8 cellular contexts compared by ENCODE assay signal in the genomic region with DNA sequence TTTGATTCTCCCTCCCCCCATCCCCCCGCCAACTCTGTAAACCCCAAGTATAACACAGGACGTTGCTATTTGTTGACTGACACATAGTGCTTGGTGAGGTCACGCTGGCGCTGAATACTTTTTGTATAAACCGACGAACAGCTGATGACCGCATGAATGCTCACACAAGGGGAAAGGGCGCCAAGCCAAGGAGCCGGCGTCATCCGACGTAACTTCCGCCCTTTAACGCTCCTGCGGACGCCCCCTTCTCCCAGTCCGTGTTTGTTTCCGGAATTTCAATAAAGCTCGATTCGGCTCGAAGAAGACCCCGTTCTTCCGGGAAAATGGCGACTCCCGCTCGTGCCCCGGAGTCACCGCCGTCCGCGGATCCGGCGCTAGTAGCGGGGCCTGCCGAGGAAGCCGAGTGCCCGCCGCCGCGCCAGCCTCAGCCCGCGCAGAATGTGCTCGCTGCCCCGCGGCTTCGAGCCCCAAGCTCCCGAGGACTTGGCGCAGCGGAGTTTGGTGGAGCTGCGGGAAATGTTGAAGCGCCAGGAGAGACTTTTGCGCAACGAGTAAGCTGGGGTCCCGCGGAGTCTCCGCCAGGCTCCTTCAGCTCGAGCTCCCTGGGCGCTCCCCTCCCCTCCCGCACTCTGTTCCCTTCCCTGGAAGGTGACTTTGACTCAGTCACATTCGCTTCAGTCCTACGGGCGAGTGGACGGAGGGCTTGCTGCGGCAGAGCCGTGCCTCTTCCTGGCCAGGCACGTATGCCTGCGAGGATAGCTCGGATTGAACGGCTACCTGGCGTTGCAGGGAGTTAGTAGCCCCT. TPM values are rescaled to one million over a fixed set of nuclear protein-coding genes. Genes with fewer than 3 reads are reported as not detected.
DNase-seq lines count a peak whose midpoint lies in the region; ATAC-seq and TF ChIP-seq lines count a peak whose summit lies in the region.

TSS of gene POLR2M (plus strand) at position 310 of the 805 bp plus-strand sequence. CDS start at position 439, 129 bp downstream.

- no peaks in the 10 kb centered on the region for H3K27me3 ChIP-seq in DOHH2 (ENCODE audit: control insufficient read depth, low read length)
- peaks cover 8% of the 10 kb centered on the region for H3K27me3 ChIP-seq in GM23338 (ENCODE audit: insufficient read depth)
- H3K27me3 ChIP-seq in fibroblast of lung (ENCODE audit: control insufficient read depth, insufficient read depth, low read length): no peaks in the 10 kb centered on the region
- no peaks in the 10 kb centered on the region for H3K27me3 ChIP-seq in naive thymus-derived CD4-positive, alpha-beta T cell (ENCODE audit: control insufficient read depth in 2 of 2, insufficient read depth in 2 of 2, low read length in 2 of 2)

- peaks cover 18% of the 10 kb centered on the region for H3K27me3 Mint-ChIP-seq in GM23338 (ENCODE audit: insufficient read depth, low read depth, poor library complexity)
- H3K27me3 Mint-ChIP-seq in naive thymus-derived CD4-positive, alpha-beta T cell: peaks cover 0 to 3% (median 0%) of the 10 kb centered on the region in 5 donors
- H3K27me3 Mint-ChIP-seq in stimulated activated naive B cell treated with anti-CD40 and anti-IgM and Interleukin-4, amounts not matched to agents 10 μg/mL and 1 μg/mL and 100 μg/mL, for 72 hours: peaks cover 8% of the 10 kb centered on the region in 2 donors

- H3K9me2 ChIP-seq in DOHH2 (replicated peaks; ENCODE audit: control insufficient read depth, low read length) (no peaks in the 10 kb centered on the region), GM23338 (ENCODE audit: insufficient read depth) (peaks cover 13% of the 10 kb centered on the region)

- intact Hi-C loops in naive thymus-derived CD4-positive, alpha-beta T cell (cut with micrococcal nuclease): loop anchor here (1.0 to 10.0 kb wide), 10 partner anchors 40 to 1714 kb away; partner anchors contain the start of genes ZNF280D (in 2 of the 2), NEDD4 (in 1 of the 2), RFX7 (in 1 of the 2) and SLTM (in 1 of the 2)

- no peak for TF ChIP-seq CTCF in DOHH2 (IDR thresholded peaks at IDR 0.05; ENCODE audit: low read depth, low read length, poor library complexity, severe bottlenecking)
- TF ChIP-seq CTCF in GM23338 (conservative IDR thresholded peaks at IDR 0.05; ENCODE audit: low read depth in 2 of 2): no peak
- no peak for TF ChIP-seq CTCF in fibroblast of lung (conservative IDR thresholded peaks at IDR 0.05 in 1 of 2, IDR thresholded peaks at IDR 0.05 in 1 of 2; ENCODE audit: low read depth in 1 of 2, low read length in 2 of 2)

- peaks cover 5% of the 10 kb centered on the region; the same call in 1 of the 2 replicates for H3K9me3 ChIP-seq in DOHH2 (ENCODE audit: control insufficient read depth, insufficient read depth, low read length)
- H3K9me3 ChIP-seq in fibroblast of lung (ENCODE audit: control insufficient read depth, insufficient read depth, low read depth, low read length): no peaks in the 10 kb centered on the region
- H3K9me3 ChIP-seq in naive thymus-derived CD4-positive, alpha-beta T cell (ENCODE audit: control insufficient read depth in 2 of 3, low read length in 3 of 3): no peaks in the 10 kb centered on the region

- ATAC-seq in GM23338: peak; percentile 95
- peak; percentile 94 for ATAC-seq in naive thymus-derived CD4-positive, alpha-beta T cell
- peak; percentile 97 for ATAC-seq in stimulated activated naive B cell treated with anti-CD40 and anti-IgM and Interleukin-4, amounts not matched to agents 10 μg/mL and 1 μg/mL and 100 μg/mL, for 72 hours (replicated peaks)

- peak within 1 kb of the TSS; percentile 90 for H3K9ac ChIP-seq in fibroblast of lung (ENCODE audit: insufficient read depth, low read length)

- H3K9me3 Mint-ChIP-seq in GM23338: no peaks in the 10 kb centered on the region
- no peaks in the 10 kb centered on the region for H3K9me3 Mint-ChIP-seq in naive thymus-derived CD4-positive, alpha-beta T cell
- H3K9me3 Mint-ChIP-seq in stimulated activated naive B cell treated with anti-CD40 and anti-IgM and Interleukin-4, amounts not matched to agents 10 μg/mL and 1 μg/mL and 100 μg/mL, for 72 hours: no peaks in the 10 kb centered on the region

- H3K27ac Mint-ChIP-seq in GM23338: peak within 1 kb of the TSS; percentile 92
- H3K27ac Mint-ChIP-seq in naive thymus-derived CD4-positive, alpha-beta T cell: peak within 1 kb of the TSS; percentile 63 to 99 (median 97)
- H3K27ac Mint-ChIP-seq in stimulated activated naive B cell treated with anti-CD40 and anti-IgM and Interleukin-4, amounts not matched to agents 10 μg/mL and 1 μg/mL and 100 μg/mL, for 72 hours: peak within 1 kb of the TSS; percentile 96

- peak within 1 kb of the TSS; percentile 94 for H2AFZ ChIP-seq in GM23338
- H2AFZ ChIP-seq in fibroblast of lung (ENCODE audit: low read length): peak within 1 kb of the TSS; percentile 95

- POLR2A ChIA-PET in naive thymus-derived CD4-positive, alpha-beta T cell (lab: Charles Lee): interaction anchor here (0.7 to 3.2 kb wide), 12 partner anchors 10 to 1461 kb away, joined by 3 to 24 read pairs (median 4); partner anchors contain the start of gene ZNF280D

- H3K4me3 ChIP-seq in DOHH2 (ENCODE audit: low read length): peak within 1 kb of the TSS; percentile 89
- H3K4me3 ChIP-seq in GM23338: peak within 1 kb of the TSS; percentile 86
- peak within 1 kb of the TSS; percentile 64 to 99 (median 80) for H3K4me3 ChIP-seq in fibroblast of lung (replicated peaks in 1 of 4; ENCODE audit: control extremely low read depth in 1 of 4, insufficient read depth in 1 of 4, low read depth in 3 of 4, low read length in 4 of 4)
- H3K4me3 ChIP-seq in naive thymus-derived CD4-positive, alpha-beta T cell (ENCODE audit: low read length): peak within 1 kb of the TSS; percentile 88

- CTCF ChIA-PET in naive thymus-derived CD4-positive, alpha-beta T cell (lab: Charles Lee): interaction anchor here (0.9 to 2.9 kb wide), 6 partner anchors 10 to 155 kb away, joined by 3 to 10 read pairs (median 4); no protein-coding TSS in a partner anchor

- peaks cover 25% of the 10 kb centered on the region for H3K36me3 Mint-ChIP-seq in GM23338 (ENCODE audit: low read depth)
- peaks cover 7 to 20% (median 13%) of the 10 kb centered on the region in 5 donors for H3K36me3 Mint-ChIP-seq in naive thymus-derived CD4-positive, alpha-beta T cell
- H3K36me3 Mint-ChIP-seq in stimulated activated naive B cell treated with anti-CD40 and anti-IgM and Interleukin-4, amounts not matched to agents 10 μg/mL and 1 μg/mL and 100 μg/mL, for 72 hours: peaks cover 8 to 24% of the 10 kb centered on the region in 2 donors

- no peaks in the 10 kb centered on the region for H4K20me1 ChIP-seq in DOHH2 (ENCODE audit: control insufficient read depth, insufficient read depth, low read depth, low read length)
- peaks cover 5% of the 10 kb centered on the region for H4K20me1 ChIP-seq in GM23338 (replicated peaks; ENCODE audit: insufficient read depth)
- H4K20me1 ChIP-seq in fibroblast of lung (ENCODE audit: control insufficient read depth, extremely low read depth, insufficient read depth, low read length): no peaks in the 10 kb centered on the region

- peaks cover 7% of the 10 kb centered on the region; the same call in 2 of the 3 replicates for H3K4me1 Mint-ChIP-seq in GM23338
- peaks cover 51 to 96% (median 94%) of the 10 kb centered on the region in 7 donors for H3K4me1 Mint-ChIP-seq in naive thymus-derived CD4-positive, alpha-beta T cell
- H3K4me1 Mint-ChIP-seq in stimulated activated naive B cell treated with anti-CD40 and anti-IgM and Interleukin-4, amounts not matched to agents 10 μg/mL and 1 μg/mL and 100 μg/mL, for 72 hours: peaks cover 21 to 38% of the 10 kb centered on the region in 2 donors

- H3K4me3 Mint-ChIP-seq in GM23338: peak within 1 kb of the TSS; percentile 91
- peak within 1 kb of the TSS; percentile 83 to 93 (median 89) for H3K4me3 Mint-ChIP-seq in naive thymus-derived CD4-positive, alpha-beta T cell
- H3K4me3 Mint-ChIP-seq in stimulated activated naive B cell treated with anti-CD40 and anti-IgM and Interleukin-4, amounts not matched to agents 10 μg/mL and 1 μg/mL and 100 μg/mL, for 72 hours: peak within 1 kb of the TSS; percentile 81 to 87

- peaks cover 40% of the 10 kb centered on the region for H3K36me3 ChIP-seq in DOHH2 (ENCODE audit: control insufficient read depth, low read length)
- H3K36me3 ChIP-seq in GM23338 (ENCODE audit: insufficient read depth): peaks cover 25% of the 10 kb centered on the region; the same call in 1 of the 2 replicates
- H3K36me3 ChIP-seq in fibroblast of lung (ENCODE audit: control insufficient read depth, insufficient read depth, low read length): peaks cover 5% of the 10 kb centered on the region
- H3K36me3 ChIP-seq in naive thymus-derived CD4-positive, alpha-beta T cell (ENCODE audit: control insufficient read depth in 2 of 3, insufficient read depth in 3 of 3, low read length in 3 of 3): peaks cover 0 to 25% (median 16%) of the 10 kb centered on the region in 3 experiments

- H3K79me2 ChIP-seq in DOHH2 (ENCODE audit: control insufficient read depth, low read length) (peaks cover 54% of the 10 kb centered on the region), GM23338 (replicated peaks; ENCODE audit: insufficient read depth) (peaks cover 32% of the 10 kb centered on the region), fibroblast of lung (ENCODE audit: control insufficient read depth, insufficient read depth, low read length) (peaks cover 28% of the 10 kb centered on the region)

- DNase-seq in GM23338 (ENCODE audit: low spot score) (peak; percentile 97), LHCN-M2 (ENCODE audit: low read depth) (peak; percentile 99), RPMI8226 (peak; percentile 99), fibroblast of lung (ENCODE audit: low read depth in 2 of 2) (peak; percentile 99)
- DNase-seq in activated T-helper 1 cell treated with anti-CD3 and anti-CD28 coated beads, Interleukin-2, amount 50 U/mL, for 16 hours (ENCODE audit: low read depth in 1 of 2, low spot score in 1 of 2): peak; percentile 78 to 85
- DNase-seq in naive thymus-derived CD4-positive, alpha-beta T cell: peak; percentile 67 to 97 (median 91)
- peak; percentile 91 for DNase-seq in stimulated activated naive B cell treated with anti-CD40 and anti-IgM and Interleukin-4, amounts not matched to agents 10 μg/mL and 1 μg/mL and 100 μg/mL, for 72 hours

- H3K4me2 ChIP-seq in DOHH2 (ENCODE audit: low read length): peak within 1 kb of the TSS; percentile 77
- peak within 1 kb of the TSS; percentile 92 for H3K4me2 ChIP-seq in GM23338
- peak within 1 kb of the TSS; percentile 84 for H3K4me2 ChIP-seq in fibroblast of lung (ENCODE audit: extremely low read depth, insufficient read depth, low read length)

- H3K27ac ChIP-seq in DOHH2 (ENCODE audit: low read depth, low read length) (peak within 1 kb of the TSS; percentile 64), GM23338 (ENCODE audit: low read depth) (peak within 1 kb of the TSS; percentile 86), fibroblast of lung (ENCODE audit: insufficient read depth, low read length) (peak within 1 kb of the TSS; percentile 92)
- peak within 1 kb of the TSS; percentile 92 for H3K27ac ChIP-seq in naive thymus-derived CD4-positive, alpha-beta T cell (ENCODE audit: low read depth, low read length)

- H3K4me1 ChIP-seq in DOHH2 (ENCODE audit: control insufficient read depth, low read length) (peaks cover 46% of the 10 kb centered on the region), GM23338 (ENCODE audit: insufficient read depth) (0 out of 2 replicates have a peak, but pooled peaks cover 4% of the 10 kb centered on the region), fibroblast of lung (ENCODE audit: control insufficient read depth, extremely low read depth, insufficient read depth, low read length) (peaks cover 6% of the 10 kb centered on the region)
- peaks cover 17 to 38% of the 10 kb centered on the region in 2 donors for H3K4me1 ChIP-seq in naive thymus-derived CD4-positive, alpha-beta T cell (ENCODE audit: control insufficient read depth in 2 of 2, insufficient read depth in 2 of 2, low read length in 2 of 2)

- H3F3A ChIP-seq in DOHH2 (ENCODE audit: control insufficient read depth, insufficient read depth): no peaks in the 10 kb centered on the region
- H3F3A ChIP-seq in GM23338 (replicated peaks; ENCODE audit: low read depth): no peaks in the 10 kb centered on the region

RNA-seq across cellular contexts. Expression of gene POLR2M, which starts in this region (rescaled TPM):
- 46.3 and 47.0 TPM in 2 replicates for total RNA-seq in GM23338 (2014; rRNA removed; shearing (Covaris generic))
- 19.6 and 19.9 TPM in 2 replicates for polyA plus RNA-seq in GM23338 (2016; fragmentation: Nextera tagmentation; extraction: Ambion mirVana)
- total RNA-seq in LHCN-M2 (2014; rRNA removed): 38.5 and 169 TPM in 2 replicates
- polyA plus RNA-seq in LHCN-M2 (2012): 18.4 TPM
- 287 and 595 TPM in 2 replicates for total RNA-seq in fibroblast of lung
- polyA plus RNA-seq in fibroblast of lung: 64.0 and 70.8 TPM in 2 replicates
- polyA plus RNA-seq in fibroblast of lung (2012): 32.2 and 33.0 TPM in 2 replicates
- polyA minus RNA-seq in fibroblast of lung (ENCODE audit: low replicate concordance): 36.0 and 46.6 TPM in 2 replicates
- 100 to 1,000 TPM in 2 of 5 experiments, 10 to 100 TPM in 3; 67.0 to 105 (median 82.9) TPM for total RNA-seq in naive thymus-derived CD4-positive, alpha-beta T cell
- polyA plus RNA-seq in naive thymus-derived CD4-positive, alpha-beta T cell: 10 to 100 TPM; 60.4 to 74.9 TPM

Comparison
In these comparisons a context has a peak if more than half of its experiments do, and no peak if none do; other contexts are left out.
1. Peak in every context shown above with its lines: DNase-seq, ATAC-seq, H3K4me3 ChIP-seq and H3K27ac ChIP-seq.